8 cellular contexts compared by ENCODE assay signal in genomic region chr4:152534541-152535231, GRCh38. TPM values are rescaled to one million over a fixed set of nuclear protein-coding genes. Genes with fewer than 3 reads are reported as not detected.
DNase-seq lines count a peak whose midpoint lies in the region; ATAC-seq and TF ChIP-seq lines count a peak whose summit lies in the region.

No MANE protein-coding gene starts in this region.

- peak overlapping the region; percentile 84 for H3K4me2 ChIP-seq in skeletal muscle satellite cell (ENCODE audit: low read length)

- TF ChIP-seq POLR2A in adrenal gland (IDR thresholded peaks at IDR 0.05), result no peak

- peak overlapping the region in 2 of 5 donors; percentile 92 to 94 for H3K27ac ChIP-seq in adrenal gland
- no peak overlapping the region for H3K27ac ChIP-seq in iPS DF 6.9 (ENCODE audit: low read length)

- peak overlapping the region; percentile 63 to 100 (median 70) for H3K4me3 ChIP-seq in adrenal gland
- peak overlapping the region; percentile 97; the same call in 1 of the 2 replicates for H3K4me3 ChIP-seq in iPS DF 6.9 (ENCODE audit: low read length)
- H3K4me3 ChIP-seq in skeletal muscle satellite cell (ENCODE audit: low read length), result peak overlapping the region; percentile 91

- H3K36me3 ChIP-seq in adrenal gland (replicated peaks in 1 of 2) (no peaks in the 10 kb centered on the region), iPS DF 6.9 (ENCODE audit: control insufficient read depth, insufficient read depth, low read length) (peaks cover 3% of the 10 kb centered on the region; the same call in 1 of the 2 replicates), skeletal muscle satellite cell (ENCODE audit: insufficient read depth, low read length) (no peaks in the 10 kb centered on the region)

- peak; percentile 12 to 36 (median 21) for DNase-seq in activated CD4-positive, CD25-positive, alpha-beta regulatory T cell (lab: John Stamatoyannopoulos, UW)
- DNase-seq in adrenal gland (peak in 6 of 7 donors; percentile 22 to 50 (median 44)), iPS DF 6.9 (ENCODE audit: low read depth, low spot score) (no peak)

- H3K9ac ChIP-seq in skeletal muscle satellite cell (ENCODE audit: low read depth, low read length), result peak overlapping the region; percentile 90

- ATAC-seq in activated CD4-positive, CD25-positive, alpha-beta regulatory T cell treated with anti-CD3 and anti-CD28 coated beads, Interleukin-2, amount 50 U/mL, for 24 hours, result no peak
- ATAC-seq in SK-N-SH treated with all-trans-retinoic acid at 6 μM for 48 hours (peak; percentile 11), HG03571 (IDR thresholded peaks at IDR 0.05; ENCODE audit: unreplicated experiment) (no peak), HG03039 (IDR thresholded peaks at IDR 0.05; ENCODE audit: unreplicated experiment) (no peak)

- intact Hi-C loops in adrenal gland (cut with DNase I), result no loop called here

- H3K9me3 ChIP-seq in adrenal gland (replicated peaks in 1 of 3), result no peaks in the 10 kb centered on the region
- no peaks in the 10 kb centered on the region for H3K9me3 ChIP-seq in iPS DF 6.9 (ENCODE audit: control insufficient read depth, insufficient read depth, low read length)
- no peaks in the 10 kb centered on the region for H3K9me3 ChIP-seq in skeletal muscle satellite cell (replicated peaks; ENCODE audit: low read length)

- peaks cover 12 to 51% of the 10 kb centered on the region in 2 donors for H3K4me1 ChIP-seq in adrenal gland (replicated peaks in 1 of 2)
- H3K4me1 ChIP-seq in iPS DF 6.9 (ENCODE audit: control insufficient read depth, insufficient read depth, low read length), result peaks cover 1% of the 10 kb centered on the region; the same call in 1 of the 2 replicates
- peaks cover 18% of the 10 kb centered on the region for H3K4me1 ChIP-seq in skeletal muscle satellite cell (ENCODE audit: control insufficient read depth, insufficient read depth, low read length)

- H3K27me3 ChIP-seq in adrenal gland (no peaks in the 10 kb centered on the region), iPS DF 6.9 (ENCODE audit: control insufficient read depth, insufficient read depth, low read length) (no peaks in the 10 kb centered on the region), skeletal muscle satellite cell (ENCODE audit: control insufficient read depth, insufficient read depth, low read length) (no peaks in the 10 kb centered on the region)

- no peak for TF ChIP-seq CTCF in adrenal gland (IDR thresholded peaks at IDR 0.05)

- 2 to 3% (median 2%) methylated on average over 20 to 35 of the region's 35 CpGs for WGBS in adrenal gland, 4 donors
- no CpG with 5 or more reads among the region's 35 CpGs for WGBS in iPS DF 6.9 (ENCODE audit: insufficient coverage, insufficient read length)

TF ChIP-seq in SK-N-SH treated with all-trans-retinoic acid at 6 μM for 48 hours, 23 proteins besides CTCF, POLR2A, EP300 and RAD21:
- TF ChIP-seq ZNF8 (CRISPR knock-in tag; IDR thresholded peaks at IDR 0.05) (no peak), OSR1 (CRISPR knock-in tag; IDR thresholded peaks at IDR 0.05) (no peak), ZFP30 (CRISPR knock-in tag; IDR thresholded peaks at IDR 0.05) (no peak), ESRRG (CRISPR knock-in tag; IDR thresholded peaks at IDR 0.05) (no peak), TOX (CRISPR knock-in tag; IDR thresholded peaks at IDR 0.05; ENCODE audit: borderline replicate concordance) (no peak), GLIS3 (CRISPR knock-in tag; IDR thresholded peaks at IDR 0.05) (no peak)
- TF ChIP-seq, protein P1, sequence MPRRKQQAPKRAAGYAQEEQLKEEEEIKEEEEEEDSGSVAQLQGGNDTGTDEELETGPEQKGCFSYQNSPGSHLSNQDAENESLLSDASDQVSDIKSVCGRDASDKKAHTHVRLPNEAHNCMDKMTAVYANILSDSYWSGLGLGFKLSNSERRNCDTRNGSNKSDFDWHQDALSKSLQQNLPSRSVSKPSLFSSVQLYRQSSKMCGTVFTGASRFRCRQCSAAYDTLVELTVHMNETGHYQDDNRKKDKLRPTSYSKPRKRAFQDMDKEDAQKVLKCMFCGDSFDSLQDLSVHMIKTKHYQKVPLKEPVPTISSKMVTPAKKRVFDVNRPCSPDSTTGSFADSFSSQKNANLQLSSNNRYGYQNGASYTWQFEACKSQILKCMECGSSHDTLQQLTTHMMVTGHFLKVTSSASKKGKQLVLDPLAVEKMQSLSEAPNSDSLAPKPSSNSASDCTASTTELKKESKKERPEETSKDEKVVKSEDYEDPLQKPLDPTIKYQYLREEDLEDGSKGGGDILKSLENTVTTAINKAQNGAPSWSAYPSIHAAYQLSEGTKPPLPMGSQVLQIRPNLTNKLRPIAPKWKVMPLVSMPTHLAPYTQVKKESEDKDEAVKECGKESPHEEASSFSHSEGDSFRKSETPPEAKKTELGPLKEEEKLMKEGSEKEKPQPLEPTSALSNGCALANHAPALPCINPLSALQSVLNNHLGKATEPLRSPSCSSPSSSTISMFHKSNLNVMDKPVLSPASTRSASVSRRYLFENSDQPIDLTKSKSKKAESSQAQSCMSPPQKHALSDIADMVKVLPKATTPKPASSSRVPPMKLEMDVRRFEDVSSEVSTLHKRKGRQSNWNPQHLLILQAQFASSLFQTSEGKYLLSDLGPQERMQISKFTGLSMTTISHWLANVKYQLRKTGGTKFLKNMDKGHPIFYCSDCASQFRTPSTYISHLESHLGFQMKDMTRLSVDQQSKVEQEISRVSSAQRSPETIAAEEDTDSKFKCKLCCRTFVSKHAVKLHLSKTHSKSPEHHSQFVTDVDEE (CRISPR knock-in tag; IDR thresholded peaks at IDR 0.05), result no peak

RNA-seq across cellular contexts. Expression of gene FBXW7, which starts 1.2 kb away (rescaled TPM):
- 10 to 100 TPM; 23.6 to 46.1 (median 31.5) TPM for total RNA-seq in adrenal gland
- polyA plus RNA-seq in adrenal gland, result 10 to 100 TPM; 17.6 to 27.0 (median 19.1) TPM
- total RNA-seq in skeletal muscle satellite cell (2012; rRNA removed), result 45.7 and 46.4 TPM in 2 replicates
